ENCODE assay signal across 1 cellular context in genomic region chr17:45371414-45372324, GRCh38.
TF ChIP-seq lines count a peak whose summit lies in the region.

No MANE protein-coding gene starts in this region.

TF ChIP-seq in HepG2, 621 proteins besides CTCF, POLR2A, EP300 and RAD21 (continued from another document and continues in another):
- TF ChIP-seq CBX5 (CRISPR knock-in tag; IDR thresholded peaks at IDR 0.05; ENCODE audit: borderline replicate concordance) = peak; percentile 64; the same call in 1 of the 2 replicates
- peak; percentile 70 for TF ChIP-seq NFE2L2 (IDR thresholded peaks at IDR 0.05; ENCODE audit: low read length)
- TF ChIP-seq SIX4 (CRISPR knock-in tag; IDR thresholded peaks at IDR 0.05) = peak; percentile 35; the same call in 1 of the 2 replicates
- no peak for TF ChIP-seq SMYD3 (CRISPR knock-in tag; IDR thresholded peaks at IDR 0.05)
- TF ChIP-seq MED13 (CRISPR knock-in tag; IDR thresholded peaks at IDR 0.05) = no peak
- TF ChIP-seq TFE3 (CRISPR knock-in tag; IDR thresholded peaks at IDR 0.05) = peak; percentile 29; the same call in 1 of the 2 replicates
- no peak for TF ChIP-seq ZNF672 (CRISPR knock-in tag; IDR thresholded peaks at IDR 0.05)
- TF ChIP-seq TFDP1 (CRISPR knock-in tag; IDR thresholded peaks at IDR 0.05; ENCODE audit: borderline replicate concordance) = peak; percentile 81
- TF ChIP-seq THAP8 (CRISPR knock-in tag; IDR thresholded peaks at IDR 0.05; ENCODE audit: borderline replicate concordance) = no peak
- peak; percentile 75 for TF ChIP-seq AGO1 (IDR thresholded peaks at IDR 0.05; ENCODE audit: low read depth, low read length, poor library complexity, severe bottlenecking)
- peak; percentile 98 for TF ChIP-seq JUN (CRISPR knock-in tag; IDR thresholded peaks at IDR 0.05)
- TF ChIP-seq ZNF644 (CRISPR knock-in tag; IDR thresholded peaks at IDR 0.05; ENCODE audit: low read depth) = no peak
- TF ChIP-seq MIXL1 (CRISPR knock-in tag; IDR thresholded peaks at IDR 0.05) = no peak
- peak; percentile 99 for TF ChIP-seq ZBTB7B (CRISPR knock-in tag; IDR thresholded peaks at IDR 0.05)
- peak; percentile 99 for TF ChIP-seq FOSL2 (CRISPR knock-in tag; IDR thresholded peaks at IDR 0.05)
- TF ChIP-seq ZMYM3 (CRISPR knock-in tag; IDR thresholded peaks at IDR 0.05) = peak; percentile 55
- TF ChIP-seq PHF21A (CRISPR knock-in tag; IDR thresholded peaks at IDR 0.05) = peak; percentile 69
- no peak for TF ChIP-seq ZNF180 (CRISPR knock-in tag; IDR thresholded peaks at IDR 0.05; ENCODE audit: borderline replicate concordance, low read depth)
- TF ChIP-seq SIN3A (IDR thresholded peaks at IDR 0.05; ENCODE audit: borderline replicate concordance, low read depth, low read length) = peak; percentile 34; the same call in 1 of the 2 replicates
- TF ChIP-seq NR1H2 (CRISPR knock-in tag; IDR thresholded peaks at IDR 0.05; ENCODE audit: borderline replicate concordance, low read depth) = peak; percentile 49; the same call in 1 of the 2 replicates
- TF ChIP-seq ZZZ3 (CRISPR knock-in tag; IDR thresholded peaks at IDR 0.05; ENCODE audit: borderline replicate concordance) = no peak
- TF ChIP-seq IKZF4 (CRISPR knock-in tag; IDR thresholded peaks at IDR 0.05; ENCODE audit: borderline replicate concordance, low read depth, not compliant biosample characterization) = no peak
- no peak for TF ChIP-seq KIAA2018 (CRISPR knock-in tag; IDR thresholded peaks at IDR 0.05; ENCODE audit: borderline replicate concordance)
- no peak; the same call in 1 of the 2 replicates for TF ChIP-seq ZNF703 (CRISPR knock-in tag; IDR thresholded peaks at IDR 0.05; ENCODE audit: borderline replicate concordance)
- no peak for TF ChIP-seq HNRNPH1 (optimal IDR thresholded peaks at IDR 0.05; ENCODE audit: low read depth, low read length)
- TF ChIP-seq ZNF556 (CRISPR knock-in tag; IDR thresholded peaks at IDR 0.05; ENCODE audit: borderline replicate concordance) = peak; percentile 52; the same call in 1 of the 2 replicates
- no peak for TF ChIP-seq PLSCR1 (CRISPR knock-in tag; IDR thresholded peaks at IDR 0.05; ENCODE audit: borderline replicate concordance)
- no peak for TF ChIP-seq ZNF747 (CRISPR knock-in tag; IDR thresholded peaks at IDR 0.05; ENCODE audit: borderline replicate concordance)
- TF ChIP-seq NFE2L1 (CRISPR knock-in tag; IDR thresholded peaks at IDR 0.05; ENCODE audit: borderline replicate concordance) = no peak
- TF ChIP-seq TRIM24 (CRISPR knock-in tag; IDR thresholded peaks at IDR 0.05) = no peak
- TF ChIP-seq ZFP1 (CRISPR knock-in tag; IDR thresholded peaks at IDR 0.05) = no peak
- peak; percentile 69; the same call in 1 of the 3 replicates for TF ChIP-seq MXI1 (IDR thresholded peaks at IDR 0.05; ENCODE audit: borderline replicate concordance, low read depth, low read length)
- peak; percentile 78 for TF ChIP-seq TFDP2 (CRISPR knock-in tag; IDR thresholded peaks at IDR 0.05)
- TF ChIP-seq RNF2 (conservative IDR thresholded peaks at IDR 0.05; ENCODE audit: low read depth) = peak; percentile 80
- no peak for TF ChIP-seq ZNF382 (CRISPR knock-in tag; IDR thresholded peaks at IDR 0.05; ENCODE audit: borderline replicate concordance)
- no peak; the same call in 1 of the 2 replicates for TF ChIP-seq ZNF639 (CRISPR knock-in tag; conservative IDR thresholded peaks at IDR 0.05)
- peak; percentile 37; the same call in 1 of the 2 replicates for TF ChIP-seq ELF3 (CRISPR knock-in tag; IDR thresholded peaks at IDR 0.05)
- no peak; the same call in 1 of the 2 replicates for TF ChIP-seq DNMT3B (CRISPR knock-in tag; conservative IDR thresholded peaks at IDR 0.05)
- TF ChIP-seq ZNF660 (CRISPR knock-in tag; IDR thresholded peaks at IDR 0.05; ENCODE audit: borderline replicate concordance, low read depth) = no peak
- TF ChIP-seq HIC2 (CRISPR knock-in tag; IDR thresholded peaks at IDR 0.05; ENCODE audit: low read depth) = peak; percentile 93
- no peak for TF ChIP-seq TRAFD1 (CRISPR knock-in tag; IDR thresholded peaks at IDR 0.05; ENCODE audit: borderline replicate concordance)
